28 cellular contexts compared by ENCODE assay signal in the genomic region with DNA sequence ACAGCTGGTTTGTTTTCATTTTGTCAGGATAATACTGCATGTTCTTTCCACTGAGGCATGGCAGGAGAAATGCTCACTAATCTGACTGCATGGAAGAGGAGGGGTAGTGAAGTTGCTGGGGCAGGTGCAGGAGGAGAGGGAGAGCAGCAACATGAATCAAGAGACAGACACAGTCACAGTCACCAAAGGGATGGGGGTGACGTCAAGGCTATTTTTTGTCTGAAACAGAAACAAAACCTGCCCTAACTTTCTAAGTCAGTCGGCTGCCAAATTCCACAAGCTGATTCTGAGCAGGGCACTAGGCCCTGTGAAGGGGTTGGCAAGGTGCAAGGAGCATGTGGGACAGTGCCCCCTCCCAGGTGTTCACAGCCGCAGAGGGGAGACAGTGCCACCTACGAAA.
"Had no signal": no experiment of that assay in that cellular context is flagged by ENCODE, and none has a peak within 500 bp of the region (broad histone marks: within the 10 kb centered on the region; RNA-seq: fewer than 3 reads in every experiment).

No MANE protein-coding gene starts in this region.

- ATAC-seq: left colon; left lung; lower lobe of right lung; natural killer cell; right cardiac atrium; stimulated activated effector memory CD8-positive, alpha-beta T cell treated with anti-CD3 and anti-CD28 coated beads, Interleukin-12 subunit alpha, Interleukin-12 subunit beta, amount 100 ng/mL, for 72 hours; upper lobe of right lung had no signal

- FAIRE-seq: islet of Langerhans, kidney, small intestine, urothelium cell line had no signal

- H3K4me1 ChIP-seq: left lung, prostate gland, sigmoid colon, suprapubic skin had no signal

- H3K9me3 ChIP-seq: left lung, lower lobe of right lung, ovary, prostate gland, sigmoid colon, spleen, suprapubic skin, thoracic aorta, tibial artery, upper lobe of right lung had no signal

- H3K36me3 ChIP-seq: left lung, lower lobe of right lung, neural progenitor cell, ovary, prostate gland, sigmoid colon, spleen, suprapubic skin, thoracic aorta, tibial artery, upper lobe of right lung had no signal

- H3K4me2 ChIP-seq: neural progenitor cell had no signal

- H2AFZ ChIP-seq: neural progenitor cell had no signal

- H3K27me3 ChIP-seq: left lung, neural progenitor cell, ovary, sigmoid colon, spleen, suprapubic skin, upper lobe of right lung had no signal

- H3K27ac ChIP-seq: left lung, lower lobe of right lung, neural progenitor cell, ovary, prostate gland, sigmoid colon, spleen, suprapubic skin, thoracic aorta, tibial artery, upper lobe of right lung had no signal

- H3K9ac ChIP-seq: neural progenitor cell had no signal

- H3K4me3 ChIP-seq: left lung, lower lobe of right lung, neural progenitor cell, ovary, prostate gland, sigmoid colon, spleen, suprapubic skin, thoracic aorta, tibial artery, upper lobe of right lung had no signal

- DNase-seq: immature natural killer cell; kidney; left colon; left lung; lower lobe of right lung; mammary epithelial cell; mesenchymal stem cell; naive B cell; natural killer cell; nephron progenitor cell; ovary; retina; right cardiac atrium; sigmoid colon; small intestine; spleen; stimulated activated CD4-positive, alpha-beta T cell treated with anti-CD3 and anti-CD28 coated beads, Interleukin-4, amount 100 ng/mL, for 24 hours; stimulated activated naive CD4-positive, alpha-beta T cell; tibial artery; trophoblast cell; upper lobe of right lung had no signal
